ENCODE assay signal across 9 cellular contexts in the genomic region with DNA sequence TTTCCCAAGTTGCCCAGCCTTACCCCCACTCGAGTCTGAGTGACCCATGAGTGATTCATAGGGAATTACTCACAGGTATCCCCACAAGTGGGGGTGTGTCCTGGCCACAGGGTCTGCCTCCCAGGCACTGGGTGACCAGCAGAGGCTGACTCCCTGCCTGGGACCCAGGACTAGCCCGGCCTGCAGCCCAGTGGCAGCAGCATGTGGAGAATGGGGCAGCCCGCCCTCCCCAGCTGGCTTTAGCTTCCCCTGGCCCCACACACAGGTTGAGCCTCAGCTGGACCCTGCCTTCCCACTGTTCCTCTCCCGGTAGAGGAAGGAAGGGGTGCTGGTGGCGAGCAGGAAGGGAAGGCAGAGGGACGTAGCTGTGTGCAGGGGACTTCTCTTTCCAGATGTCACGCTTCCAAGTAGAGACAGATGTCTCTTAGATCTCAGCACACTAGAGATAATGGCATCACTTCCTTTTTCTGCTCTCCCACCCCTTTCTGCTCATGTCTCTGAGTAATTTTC. TPM values are rescaled to one million over a fixed set of nuclear protein-coding genes. Genes with fewer than 3 reads are reported as not detected.
DNase-seq lines count a peak whose midpoint lies in the region; ATAC-seq, FAIRE-seq and TF ChIP-seq lines count a peak whose summit lies in the region.
"Had no signal": no experiment of that assay in that cellular context is flagged by ENCODE, and none has a peak within 500 bp of the region (broad histone marks: within the 10 kb centered on the region; RNA-seq: fewer than 3 reads in every experiment).

No MANE protein-coding gene starts in this region.

- H3K79me2 ChIP-seq in astrocyte (ENCODE audit: insufficient read depth, low read length), result no peaks in the 10 kb centered on the region

- TF ChIP-seq CTCF in astrocyte (IDR thresholded peaks at IDR 0.05; ENCODE audit: insufficient read depth, low read depth, low read length), result no peak
- no peak for TF ChIP-seq CTCF in nephron progenitor cell (IDR thresholded peaks at IDR 0.05)
- TF ChIP-seq CTCF in GM13977 (IDR thresholded peaks at IDR 0.05; ENCODE audit: extremely low read depth, insufficient read depth, missing control alignments), result no peak

- peak overlapping the region; percentile 31 for H2AFZ ChIP-seq in astrocyte (ENCODE audit: low read depth, low read length)

- peaks cover 15% of the 10 kb centered on the region for H3K4me1 ChIP-seq in astrocyte (ENCODE audit: insufficient read depth, low read length)

- no peaks in the 10 kb centered on the region for H3K36me3 ChIP-seq in astrocyte (ENCODE audit: insufficient read depth, low read length)

- H3K9me3 Mint-ChIP-seq in astrocyte (ENCODE audit: unreplicated experiment) (peaks cover 3% of the 10 kb centered on the region), nephron progenitor cell (peaks cover 15% of the 10 kb centered on the region)

- H3K27ac Mint-ChIP-seq in astrocyte (ENCODE audit: unreplicated experiment) (no peak overlapping the region), nephron progenitor cell (peak overlapping the region; percentile 42)

- DNase-seq in EH (ENCODE audit: low read depth) (peak; percentile 68), LHCN-M2 (ENCODE audit: low read depth) (peak; percentile 54), astrocyte (ENCODE audit: low read depth) (peak; percentile 51), nephron progenitor cell (no peak), GM13977 (ENCODE audit: low spot score) (no peak), 8988T (no peak)
- DNase-seq in stimulated activated CD4-positive, alpha-beta T cell treated with anti-CD3 and anti-CD28 coated beads, Interleukin-4, amount 100 ng/mL, for 4 hours, result no peak
- DNase-seq: GOT3 had no signal

- H3K4me2 ChIP-seq in astrocyte (ENCODE audit: low read length), result peak overlapping the region; percentile 27

- peaks cover 21% of the 10 kb centered on the region for H3K4me1 Mint-ChIP-seq in astrocyte (ENCODE audit: low read depth, unreplicated experiment)
- peaks cover 46% of the 10 kb centered on the region for H3K4me1 Mint-ChIP-seq in nephron progenitor cell

- no peak overlapping the region for H3K4me3 ChIP-seq in astrocyte (ENCODE audit: insufficient read depth, low read depth, low read length)

- no peaks in the 10 kb centered on the region for H3K27me3 ChIP-seq in astrocyte (ENCODE audit: insufficient read depth, low read length)

- H3K4me3 Mint-ChIP-seq in astrocyte (ENCODE audit: unreplicated experiment) (no peak overlapping the region), nephron progenitor cell (no peak overlapping the region)

- no peak overlapping the region for H3K9ac ChIP-seq in astrocyte (ENCODE audit: low read length)

- no peaks in the 10 kb centered on the region for H3K9me3 ChIP-seq in astrocyte (ENCODE audit: insufficient read depth, low read depth, low read length)

- H4K20me1 ChIP-seq in astrocyte (ENCODE audit: insufficient read depth, low read length), result no peaks in the 10 kb centered on the region

- H3K27me3 Mint-ChIP-seq in astrocyte (ENCODE audit: low read depth, unreplicated experiment) (peaks cover 2% of the 10 kb centered on the region), nephron progenitor cell (ENCODE audit: low read depth, poor library complexity) (peaks cover under 1% of the 10 kb centered on the region)

- H3K36me3 Mint-ChIP-seq in astrocyte (ENCODE audit: low read depth, unreplicated experiment) (peaks cover 5% of the 10 kb centered on the region), nephron progenitor cell (ENCODE audit: low read depth) (peaks cover 7% of the 10 kb centered on the region)

- in situ Hi-C loops in GM13977 (cut with MboI; ENCODE audit: low pct_unique_long_range_greater_than_20kb, low sequenced_read_pairs, unreplicated experiment), result no loop called here

- FAIRE-seq in astrocyte (lab: Jason Lieb, UNC), result no peak

- H3K27ac ChIP-seq in astrocyte (ENCODE audit: low read depth, low read length), result no peak overlapping the region

- ATAC-seq in HG02840 (IDR thresholded peaks at IDR 0.05; ENCODE audit: low FRiP score, unreplicated experiment), result no peak

RNA-seq across cellular contexts. Expression of gene EMILIN2, which starts 51.4 kb away (rescaled TPM):
- total RNA-seq in LHCN-M2 (2014; rRNA removed), result 0.75 and 1.2 TPM in 2 replicates
- 1.2 TPM for polyA plus RNA-seq in LHCN-M2 (2012)
- total RNA-seq in astrocyte, result 29.6 and 33.4 TPM in 2 replicates

Comparison
In these comparisons a context has a peak if more than half of its experiments do, and no peak if none do; other contexts are left out.
1. DNase-seq: peak in EH (single experiment), LHCN-M2 (single experiment) and astrocyte (single experiment); none in nephron progenitor cell (single experiment), stimulated activated CD4-positive, alpha-beta T cell treated with anti-CD3 and anti-CD28 coated beads, Interleukin-4, amount 100 ng/mL, for 4 hours (0 of 2), GM13977 (single experiment) and 8988T (single experiment).
2. RNA of gene EMILIN2, which starts 51.4 kb away (total RNA-seq): 29.6 to 33.4 TPM in astrocyte; 0.75 to 1.2 TPM in LHCN-M2; every median in the first group is over 10 times any median in the second.